8 cellular contexts compared by ENCODE assay signal in genomic region chr4:25861951-25862410, GRCh38. TPM values are rescaled to one million over a fixed set of nuclear protein-coding genes. Genes with fewer than 3 reads are reported as not detected.
DNase-seq lines count a peak whose midpoint lies in the region; ATAC-seq and TF ChIP-seq lines count a peak whose summit lies in the region.

No MANE protein-coding gene starts in this region.

- peak; percentile 41 for DNase-seq in EL
- DNase-seq in H7: peak; percentile 79
- DNase-seq in OCI-LY7 (ENCODE audit: low spot score): peak; percentile 73
- DNase-seq in adipocyte (ENCODE audit: low read depth): peak; percentile 55
- DNase-seq in smooth muscle cell (lab: John Stamatoyannopoulos, UW; ENCODE audit: unreplicated experiment): no peak

- POLR2A ChIA-PET in OCI-LY7 (lab: Charles Lee): interaction anchor here (0.7 to 1.9 kb wide), 6 partner anchors 11 to 52 kb away, joined by 3 to 17 read pairs (median 7); partner anchors contain the start of gene SMIM20

- H3K9ac ChIP-seq in adipocyte (ENCODE audit: low read length) (peak overlapping the region; percentile 45), iPS-20b (ENCODE audit: low read depth, low read length) (peak overlapping the region; percentile 80; the same call in 1 of the 2 replicates), smooth muscle cell (ENCODE audit: low read depth) (peak overlapping the region; percentile 47)

- no TSS peak for BruUV-seq in OCI-LY7 (replicated peaks; lab: Mats Ljungman, UMichigan)

- H3K9me2 ChIP-seq in OCI-LY7 (ENCODE audit: insufficient read depth, low read length): no peaks in the 10 kb centered on the region

- H3K27me3 ChIP-seq in H7 (ENCODE audit: control insufficient read depth, insufficient read depth, low read length): peaks cover 27% of the 10 kb centered on the region
- peaks cover 3% of the 10 kb centered on the region for H3K27me3 ChIP-seq in adipocyte (replicated peaks; ENCODE audit: control insufficient read depth, insufficient read depth, low read length)
- H3K27me3 ChIP-seq in iPS-20b (ENCODE audit: insufficient read depth, low read length): peaks cover 40% of the 10 kb centered on the region
- peaks cover 15% of the 10 kb centered on the region for H3K27me3 ChIP-seq in smooth muscle cell (ENCODE audit: low read depth)

- no peak overlapping the region for H2AFZ ChIP-seq in OCI-LY7 (ENCODE audit: low read length)
- peak overlapping the region; percentile 92 for H2AFZ ChIP-seq in smooth muscle cell (ENCODE audit: low read depth)

- WGBS in smooth muscle cell (ENCODE audit: low lambda C conversion rate): 2% methylated on average over 31 of the region's 32 CpGs

- H3K9me3 ChIP-seq in OCI-LY7 (ENCODE audit: low read length) (no peaks in the 10 kb centered on the region), adipocyte (ENCODE audit: control insufficient read depth, low read length) (no peaks in the 10 kb centered on the region), iPS-20b (ENCODE audit: insufficient read depth, low read depth, low read length) (no peaks in the 10 kb centered on the region), smooth muscle cell (replicated peaks; ENCODE audit: low read depth) (no peaks in the 10 kb centered on the region)

- H3K4me1 ChIP-seq in OCI-LY7 (ENCODE audit: insufficient read depth, low read length, poor library complexity, severe bottlenecking): peaks cover 69% of the 10 kb centered on the region
- peaks cover 26% of the 10 kb centered on the region for H3K4me1 ChIP-seq in adipocyte (ENCODE audit: control insufficient read depth, insufficient read depth, low read length)
- H3K4me1 ChIP-seq in iPS-20b (ENCODE audit: insufficient read depth, low read length): peaks cover 36% of the 10 kb centered on the region
- H3K4me1 ChIP-seq in smooth muscle cell (ENCODE audit: low read depth): peaks cover 23% of the 10 kb centered on the region

- H3K4me3 ChIP-seq in H7 (ENCODE audit: insufficient read depth, low read depth, low read length) (peak overlapping the region; percentile 59), OCI-LY7 (ENCODE audit: low read depth, low read length, poor library complexity, severe bottlenecking) (peak overlapping the region; percentile 75), adipocyte (ENCODE audit: low read length) (peak overlapping the region; percentile 71), iPS-20b (ENCODE audit: low read length) (peak overlapping the region; percentile 87), smooth muscle cell (peak overlapping the region; percentile 72)

- H3K27ac ChIP-seq in OCI-LY7 (ENCODE audit: low read depth, low read length, poor library complexity, severe bottlenecking) (peak overlapping the region; percentile 88), iPS-20b (ENCODE audit: low read length) (no peak overlapping the region), smooth muscle cell (ENCODE audit: low read depth) (no peak overlapping the region)

- no peaks in the 10 kb centered on the region for H3F3A ChIP-seq in smooth muscle cell (ENCODE audit: low read depth)

- H4K20me1 ChIP-seq in OCI-LY7 (ENCODE audit: insufficient read depth, low read length) (peaks cover 21% of the 10 kb centered on the region; the same call in 1 of the 2 replicates), smooth muscle cell (ENCODE audit: low read depth) (no peaks in the 10 kb centered on the region)

- CTCF ChIA-PET in OCI-LY7 (lab: Charles Lee; ENCODE audit: unreplicated experiment): no interaction called here

- peaks cover 91% of the 10 kb centered on the region for H3K79me2 ChIP-seq in OCI-LY7 (ENCODE audit: insufficient read depth, low read depth, low read length)
- no peaks in the 10 kb centered on the region for H3K79me2 ChIP-seq in smooth muscle cell (ENCODE audit: low read depth)

- H3K4me2 ChIP-seq in OCI-LY7 (ENCODE audit: low read length) (peak overlapping the region; percentile 96), smooth muscle cell (peak overlapping the region; percentile 89)

- no peak for ATAC-seq in HG02884 (IDR thresholded peaks at IDR 0.05; ENCODE audit: unreplicated experiment)
- ATAC-seq in GM19467 (IDR thresholded peaks at IDR 0.05; ENCODE audit: unreplicated experiment): no peak

- no peaks in the 10 kb centered on the region for H3K36me3 ChIP-seq in H7 (replicated peaks; ENCODE audit: control insufficient read depth, insufficient read depth, low read length)
- H3K36me3 ChIP-seq in OCI-LY7 (ENCODE audit: insufficient read depth, low read length): peaks cover 58% of the 10 kb centered on the region
- no peaks in the 10 kb centered on the region for H3K36me3 ChIP-seq in adipocyte (ENCODE audit: control insufficient read depth, insufficient read depth, low read length, severe bottlenecking)
- H3K36me3 ChIP-seq in iPS-20b (ENCODE audit: insufficient read depth, low read depth, low read length): no peaks in the 10 kb centered on the region
- no peaks in the 10 kb centered on the region for H3K36me3 ChIP-seq in smooth muscle cell (ENCODE audit: low read depth)

- intact Hi-C loops in OCI-LY7 (cut with micrococcal nuclease; ENCODE audit: unreplicated experiment): loop anchor here (1.0 to 5.0 kb wide), 3 partner anchors 13 to 965 kb away; partner anchors contain the start of gene SMIM20

- no peak for TF ChIP-seq CTCF in OCI-LY7 (conservative IDR thresholded peaks at IDR 0.05; ENCODE audit: low read length)
- no peak for TF ChIP-seq CTCF in smooth muscle cell (IDR thresholded peaks at IDR 0.05; ENCODE audit: borderline replicate concordance, insufficient read depth, poor library complexity, severe bottlenecking)

RNA-seq across cellular contexts. Expression of gene SEL1L3, which starts 0.8 kb away (rescaled TPM):
- total RNA-seq in H7 (2014; rRNA removed; shearing (Covaris generic)): 25.1 and 28.1 TPM in 2 replicates
- 173 and 180 TPM in 2 replicates for total RNA-seq in OCI-LY7 (2014; rRNA removed; shearing (Covaris generic))
- 301 and 313 TPM in 2 replicates for total RNA-seq in OCI-LY7 (2022)
- total RNA-seq in smooth muscle cell: 14.0 and 24.6 TPM in 2 replicates
- 8.8 and 9.3 TPM in 2 replicates for polyA plus RNA-seq in smooth muscle cell

RNA-seq across cellular contexts. Expression of gene SMIM20, which starts 52.0 kb away (rescaled TPM):
- total RNA-seq in H7 (2014; rRNA removed; shearing (Covaris generic)): 55.3 and 81.1 TPM in 2 replicates
- total RNA-seq in OCI-LY7 (2014; rRNA removed; shearing (Covaris generic)): 33.4 and 44.0 TPM in 2 replicates
- 51.2 and 53.8 TPM in 2 replicates for total RNA-seq in OCI-LY7 (2022)
- total RNA-seq in smooth muscle cell: 44.0 and 52.1 TPM in 2 replicates
- 40.9 and 46.5 TPM in 2 replicates for polyA plus RNA-seq in smooth muscle cell
